ENCODE assay signal across 8 cellular contexts in genomic region chr4:100895572-100896197, GRCh38.
DNase-seq lines count a peak whose midpoint lies in the region; ATAC-seq and TF ChIP-seq lines count a peak whose summit lies in the region.

No MANE protein-coding gene starts in this region.

- H3K36me3 Mint-ChIP-seq in IgD-negative memory B cell = no peaks in the 10 kb centered on the region
- no peaks in the 10 kb centered on the region for H3K36me3 Mint-ChIP-seq in stimulated activated memory B cell treated with anti-CD40 and anti-IgM and Interleukin-4, amounts not matched to agents 10 μg/mL and 1 μg/mL and 100 μg/mL, for 72 hours

- peak; percentile 36 for DNase-seq in GM10248 (ENCODE audit: extremely low spot score)
- DNase-seq in choroid plexus epithelial cell (ENCODE audit: low read depth) = no peak
- DNase-seq in nucleus accumbens (lab: John Stamatoyannopoulos, UW) = no peak
- DNase-seq in NCI-H446 (lab: John Stamatoyannopoulos, UW) = no peak
- DNase-seq in NCI-H2171 treated with DMSO at 0.1 percent for 48 hours (lab: John Stamatoyannopoulos, UW) = no peak

- peaks cover 7 to 8% (median 7%) of the 10 kb centered on the region in 3 donors for H3K4me1 Mint-ChIP-seq in IgD-negative memory B cell
- H3K4me1 Mint-ChIP-seq in stimulated activated memory B cell treated with anti-CD40 and anti-IgM and Interleukin-4, amounts not matched to agents 10 μg/mL and 1 μg/mL and 100 μg/mL, for 72 hours = peaks cover 17% of the 10 kb centered on the region

- peak; percentile 89 for ATAC-seq in GM21423 (IDR thresholded peaks at IDR 0.05; ENCODE audit: unreplicated experiment)
- ATAC-seq in stimulated activated memory B cell treated with anti-CD40 and anti-IgM and Interleukin-4, amounts not matched to agents 10 μg/mL and 1 μg/mL and 100 μg/mL, for 72 hours = peak; percentile 45

- TF ChIP-seq CTCF in GM10248 (IDR thresholded peaks at IDR 0.05; ENCODE audit: control extremely low read depth, extremely low read depth, low read depth, missing control alignments) (no peak), choroid plexus epithelial cell (conservative IDR thresholded peaks at IDR 0.05; ENCODE audit: low read depth, low read length) (no peak)

- POLR2A ChIA-PET in GM10248 (lab: Yijun Ruan, JAX) = no interaction called here

- H3K27me3 Mint-ChIP-seq in IgD-negative memory B cell = no peaks in the 10 kb centered on the region
- H3K27me3 Mint-ChIP-seq in stimulated activated memory B cell treated with anti-CD40 and anti-IgM and Interleukin-4, amounts not matched to agents 10 μg/mL and 1 μg/mL and 100 μg/mL, for 72 hours = no peaks in the 10 kb centered on the region

- H3K9me3 Mint-ChIP-seq in IgD-negative memory B cell = peaks cover 0 to 10% (median 7%) of the 10 kb centered on the region in 3 donors
- no peaks in the 10 kb centered on the region for H3K9me3 Mint-ChIP-seq in stimulated activated memory B cell treated with anti-CD40 and anti-IgM and Interleukin-4, amounts not matched to agents 10 μg/mL and 1 μg/mL and 100 μg/mL, for 72 hours

- CTCF ChIA-PET in GM10248 (lab: Yijun Ruan, JAX) = no interaction called here

- peak overlapping the region; percentile 71 to 93 (median 86) for H3K4me3 Mint-ChIP-seq in IgD-negative memory B cell
- H3K4me3 Mint-ChIP-seq in stimulated activated memory B cell treated with anti-CD40 and anti-IgM and Interleukin-4, amounts not matched to agents 10 μg/mL and 1 μg/mL and 100 μg/mL, for 72 hours = peak overlapping the region; percentile 78

- H3K27ac Mint-ChIP-seq in IgD-negative memory B cell = peak overlapping the region in 1 of 3 donors; percentile 63
- peak overlapping the region; percentile 84 for H3K27ac Mint-ChIP-seq in stimulated activated memory B cell treated with anti-CD40 and anti-IgM and Interleukin-4, amounts not matched to agents 10 μg/mL and 1 μg/mL and 100 μg/mL, for 72 hours

- H3K4me3 ChIP-seq in choroid plexus epithelial cell (ENCODE audit: low read depth, low read length) = peak overlapping the region; percentile 9
